ENCODE assay signal across 8 cellular contexts in the genomic region with DNA sequence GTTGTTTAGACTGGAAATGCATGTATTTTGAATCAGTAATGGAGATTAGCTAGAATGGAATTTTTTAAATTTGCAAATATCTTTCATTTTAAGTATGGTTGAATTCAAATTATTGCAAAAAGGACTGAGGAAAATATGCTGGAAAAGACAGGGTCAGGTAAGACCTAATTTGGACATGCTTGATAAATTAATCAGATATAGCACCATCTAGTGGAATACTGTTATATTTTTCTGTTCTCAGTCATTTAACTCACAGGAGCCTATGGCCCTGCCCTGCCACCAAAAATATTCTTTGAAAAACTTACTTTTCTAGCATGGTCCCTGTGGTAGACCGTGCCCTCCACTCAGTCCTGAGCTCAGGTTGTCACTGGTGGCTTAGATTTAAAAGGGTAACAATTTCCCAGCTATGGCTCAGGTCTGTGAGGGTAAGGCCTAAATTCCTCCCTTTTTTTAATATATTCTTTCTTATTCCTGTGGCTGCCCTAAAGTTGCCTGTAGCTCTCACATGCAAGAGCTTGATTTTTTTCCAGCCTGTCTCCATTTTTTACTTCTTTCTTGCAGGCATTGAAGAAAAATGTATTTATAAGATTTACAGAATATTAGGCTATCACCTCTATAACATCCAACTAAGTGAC. TPM values are rescaled to one million over a fixed set of nuclear protein-coding genes. Genes with fewer than 3 reads are reported as not detected.
A peak's percentile ranks its signal among the peaks of the same experiment; 100 is the strongest.
DNase-seq lines count a peak whose midpoint lies in the region; ATAC-seq and TF ChIP-seq lines count a peak whose summit lies in the region.

No MANE protein-coding gene starts in this region.

- H3K9me3 ChIP-seq in transverse colon: peaks cover 0 to 5% of the 10 kb centered on the region in 2 donors

- H3K4me1 ChIP-seq in transverse colon: no peaks in the 10 kb centered on the region

- TF ChIP-seq CTCF in brain microvascular endothelial cell (IDR thresholded peaks at IDR 0.05; ENCODE audit: low read depth, low read length, missing control alignments) (peak; percentile 50), kidney epithelial cell (IDR thresholded peaks at IDR 0.05; ENCODE audit: insufficient read depth, low read length, poor library complexity, severe bottlenecking) (peak; percentile 41), transverse colon (IDR thresholded peaks at IDR 0.05) (peak; percentile 37 to 58 (median 50))

- no peaks in the 10 kb centered on the region for H3K27me3 ChIP-seq in brain microvascular endothelial cell (replicated peaks)
- H3K27me3 ChIP-seq in kidney epithelial cell (ENCODE audit: control insufficient read depth, insufficient read depth, low read length): no peaks in the 10 kb centered on the region
- H3K27me3 ChIP-seq in transverse colon: no peaks in the 10 kb centered on the region

- WGBS in transverse colon (ENCODE audit: low coverage in 1 of 2), 2 donors: 0 to 10% methylated on average over 1 of the region's 1 CpG

- no peaks in the 10 kb centered on the region for H3K36me3 ChIP-seq in brain microvascular endothelial cell (replicated peaks)
- no peaks in the 10 kb centered on the region for H3K36me3 ChIP-seq in kidney epithelial cell (ENCODE audit: control insufficient read depth, insufficient read depth, low read length)
- H3K36me3 ChIP-seq in transverse colon: no peaks in the 10 kb centered on the region

- H3K4me3 ChIP-seq in brain microvascular endothelial cell (ENCODE audit: low read depth, low read length): no peak overlapping the region
- H3K4me3 ChIP-seq in kidney epithelial cell (ENCODE audit: low read depth, low read length): no peak overlapping the region
- H3K4me3 ChIP-seq in transverse colon: no peak overlapping the region

- peak; percentile 77 for ATAC-seq in HG03469 (IDR thresholded peaks at IDR 0.05; ENCODE audit: unreplicated experiment)

- H3K27ac ChIP-seq in brain microvascular endothelial cell (no peak overlapping the region), transverse colon (no peak overlapping the region)

- TF ChIP-seq EP300 in transverse colon (IDR thresholded peaks at IDR 0.05; ENCODE audit: low read depth): no peak

- intact Hi-C loops in transverse colon (cut with DNase I; ENCODE audit: low total_unique reads): no loop called here

- in situ Hi-C loops in brain microvascular endothelial cell (cut with HindIII; ENCODE audit: low pct_ligation_motif_present, low sequenced_read_pairs): no loop called here
- in situ Hi-C loops in transverse colon (cut with MboI; ENCODE audit: low pct_ligation_motif_present in 1 of 4, low pct_unique_long_range_greater_than_20kb in 1 of 4, low sequenced_read_pairs in 3 of 4): loop anchor here in 2 of 4 donors (10.0 to 25.0 kb wide), 2 partner anchors 109 to 116 kb away; no protein-coding TSS in a partner anchor

- DNase-seq in D341Med (ENCODE audit: low spot score) (peak; percentile 55), GM19238 (ENCODE audit: insufficient read length, low spot score) (peak; percentile 16), NCI-H748 treated with DMSO at 0.1 percent for 48 hours (lab: John Stamatoyannopoulos, UW) (peak; percentile 51), brain microvascular endothelial cell (no peak), kidney epithelial cell (ENCODE audit: low read depth) (peak; percentile 29), transverse colon (no peak), mucosa of gallbladder (ENCODE audit: low spot score) (no peak)

- no peak for TF ChIP-seq POLR2A in transverse colon (IDR thresholded peaks at IDR 0.05)

RNA-seq across cellular contexts. Expression of gene KIAA1586, which starts 25.3 kb away (rescaled TPM):
- total RNA-seq in kidney epithelial cell (5.7 and 6.6 TPM in 2 replicates), transverse colon (1 to 10 TPM in 3 of 4 donors, under 1 TPM in 1; 0.75 to 9.8 (median 3.6) TPM), mucosa of gallbladder (8.2 TPM)

Comparison
In these comparisons a context has a peak if more than half of its experiments do, and no peak if none do; other contexts are left out.
1. DNase-seq: peak in D341Med (single experiment), GM19238 (single experiment), NCI-H748 treated with DMSO at 0.1 percent for 48 hours (single experiment) and kidney epithelial cell (single experiment); none in brain microvascular endothelial cell (single experiment), transverse colon (single experiment) and mucosa of gallbladder (single experiment).
2. Peak in every context shown above with its lines, with median percentiles within 50 percentile points of each other: CTCF ChIP-seq.